In the genomic region with DNA sequence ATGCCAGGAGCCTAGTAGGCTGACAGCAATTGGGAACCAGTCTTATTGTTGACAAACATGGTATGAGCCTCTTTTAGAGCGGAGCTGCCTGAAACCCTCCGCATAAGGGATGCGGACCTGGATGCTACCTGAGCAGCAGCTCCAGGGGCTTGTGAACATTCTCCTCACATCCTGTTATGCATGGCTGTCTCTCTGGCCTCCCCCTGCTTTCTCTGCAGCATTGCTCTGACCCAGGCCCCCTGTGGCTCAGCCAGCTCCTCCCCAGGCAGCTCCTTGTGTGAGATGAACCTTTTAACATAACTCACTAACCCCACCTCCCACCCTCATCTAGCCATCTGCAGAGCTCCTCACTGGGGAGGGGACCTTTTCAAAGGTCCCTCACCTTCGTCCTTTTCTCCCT, we compare ENCODE assay signal across 1 cellular context.
TF ChIP-seq lines count a peak whose summit lies in the region.

No MANE protein-coding gene starts in this region.

TF ChIP-seq in HEK293, 187 proteins besides CTCF, POLR2A, EP300 and RAD21 (continued from another document):
- TF ChIP-seq, protein P1, sequence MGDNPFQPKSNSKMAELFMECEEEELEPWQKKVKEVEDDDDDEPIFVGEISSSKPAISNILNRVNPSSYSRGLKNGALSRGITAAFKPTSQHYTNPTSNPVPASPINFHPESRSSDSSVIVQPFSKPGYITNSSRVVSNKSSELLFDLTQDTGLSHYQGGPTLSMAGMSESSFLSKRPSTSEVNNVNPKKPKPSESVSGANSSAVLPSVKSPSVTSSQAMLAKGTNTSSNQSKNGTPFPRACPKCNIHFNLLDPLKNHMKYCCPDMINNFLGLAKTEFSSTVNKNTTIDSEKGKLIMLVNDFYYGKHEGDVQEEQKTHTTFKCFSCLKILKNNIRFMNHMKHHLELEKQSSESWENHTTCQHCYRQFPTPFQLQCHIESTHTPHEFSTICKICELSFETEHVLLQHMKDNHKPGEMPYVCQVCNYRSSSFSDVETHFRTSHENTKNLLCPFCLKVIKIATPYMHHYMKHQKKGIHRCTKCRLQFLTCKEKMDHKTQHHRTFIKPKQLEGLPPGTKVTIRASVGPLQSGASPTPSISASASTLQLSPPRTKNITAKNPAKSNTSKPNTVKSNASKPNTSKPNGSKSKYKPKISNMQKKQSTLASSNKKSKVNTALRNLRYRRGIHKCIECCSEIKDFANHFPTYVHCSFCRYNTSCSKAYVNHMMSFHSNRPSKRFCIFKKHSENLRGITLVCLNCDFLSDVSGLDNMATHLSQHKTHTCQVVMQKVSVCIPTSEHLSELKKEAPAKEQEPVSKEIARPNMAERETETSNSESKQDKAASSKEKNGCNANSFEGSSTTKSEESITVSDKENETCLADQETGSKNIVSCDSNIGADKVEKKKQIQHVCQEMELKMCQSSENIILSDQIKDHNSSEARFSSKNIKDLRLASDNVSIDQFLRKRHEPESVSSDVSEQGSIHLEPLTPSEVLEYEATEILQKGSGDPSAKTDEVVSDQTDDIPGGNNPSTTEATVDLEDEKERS (tag by site-specific recombination; IDR thresholded peaks at IDR 0.05) = no peak
- TF ChIP-seq ZNF175 (tag by site-specific recombination; IDR thresholded peaks at IDR 0.05) (no peak), ZNF571 (tag by site-specific recombination; IDR thresholded peaks at IDR 0.05) (no peak), KLF9 (tag by site-specific recombination; IDR thresholded peaks at IDR 0.05; ENCODE audit: low read depth) (no peak), EGR2 (tag by site-specific recombination; IDR thresholded peaks at IDR 0.05; ENCODE audit: low read depth) (no peak), PRDM1 (tag by site-specific recombination; IDR thresholded peaks at IDR 0.05) (no peak), ZNF274 (IDR thresholded peaks at IDR 0.05; ENCODE audit: low read length) (no peak), ZNF274 (tag by site-specific recombination; IDR thresholded peaks at IDR 0.05; ENCODE audit: borderline replicate concordance) (no peak), ZNF341 (tag by site-specific recombination; IDR thresholded peaks at IDR 0.05; ENCODE audit: low read depth) (peak; percentile 74), ZNF830 (tag by site-specific recombination; IDR thresholded peaks at IDR 0.05; ENCODE audit: low read depth) (no peak), GLIS1 (tag by site-specific recombination; IDR thresholded peaks at IDR 0.05) (peak; percentile 57), PRDM2 (tag by site-specific recombination; IDR thresholded peaks at IDR 0.05; ENCODE audit: borderline replicate concordance) (no peak), ZNF707 (tag by site-specific recombination; IDR thresholded peaks at IDR 0.05) (no peak), ZNF548 (tag by site-specific recombination; IDR thresholded peaks at IDR 0.05) (no peak), ZNF146 (tag by site-specific recombination; IDR thresholded peaks at IDR 0.05) (no peak), ZNF10 (tag by site-specific recombination; IDR thresholded peaks at IDR 0.05) (no peak), SCRT1 (tag by site-specific recombination; IDR thresholded peaks at IDR 0.05; ENCODE audit: borderline replicate concordance) (no peak), ZNF560 (tag by site-specific recombination; IDR thresholded peaks at IDR 0.05; ENCODE audit: borderline replicate concordance) (no peak), HOXA7 (CRISPR knock-in tag; IDR thresholded peaks at IDR 0.05; ENCODE audit: borderline replicate concordance) (no peak), ZNF549 (tag by site-specific recombination; IDR thresholded peaks at IDR 0.05) (no peak), ZNF544 (tag by site-specific recombination; IDR thresholded peaks at IDR 0.05) (no peak), ZNF768 (tag by site-specific recombination; IDR thresholded peaks at IDR 0.05) (no peak), ZNF121 (tag by site-specific recombination; IDR thresholded peaks at IDR 0.05) (no peak)
- TF ChIP-seq, protein P2, sequence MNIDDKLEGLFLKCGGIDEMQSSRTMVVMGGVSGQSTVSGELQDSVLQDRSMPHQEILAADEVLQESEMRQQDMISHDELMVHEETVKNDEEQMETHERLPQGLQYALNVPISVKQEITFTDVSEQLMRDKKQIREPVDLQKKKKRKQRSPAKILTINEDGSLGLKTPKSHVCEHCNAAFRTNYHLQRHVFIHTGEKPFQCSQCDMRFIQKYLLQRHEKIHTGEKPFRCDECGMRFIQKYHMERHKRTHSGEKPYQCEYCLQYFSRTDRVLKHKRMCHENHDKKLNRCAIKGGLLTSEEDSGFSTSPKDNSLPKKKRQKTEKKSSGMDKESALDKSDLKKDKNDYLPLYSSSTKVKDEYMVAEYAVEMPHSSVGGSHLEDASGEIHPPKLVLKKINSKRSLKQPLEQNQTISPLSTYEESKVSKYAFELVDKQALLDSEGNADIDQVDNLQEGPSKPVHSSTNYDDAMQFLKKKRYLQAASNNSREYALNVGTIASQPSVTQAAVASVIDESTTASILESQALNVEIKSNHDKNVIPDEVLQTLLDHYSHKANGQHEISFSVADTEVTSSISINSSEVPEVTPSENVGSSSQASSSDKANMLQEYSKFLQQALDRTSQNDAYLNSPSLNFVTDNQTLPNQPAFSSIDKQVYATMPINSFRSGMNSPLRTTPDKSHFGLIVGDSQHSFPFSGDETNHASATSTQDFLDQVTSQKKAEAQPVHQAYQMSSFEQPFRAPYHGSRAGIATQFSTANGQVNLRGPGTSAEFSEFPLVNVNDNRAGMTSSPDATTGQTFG (tag by site-specific recombination; IDR thresholded peaks at IDR 0.05; ENCODE audit: borderline replicate concordance) = no peak
- TF ChIP-seq, protein P3, sequence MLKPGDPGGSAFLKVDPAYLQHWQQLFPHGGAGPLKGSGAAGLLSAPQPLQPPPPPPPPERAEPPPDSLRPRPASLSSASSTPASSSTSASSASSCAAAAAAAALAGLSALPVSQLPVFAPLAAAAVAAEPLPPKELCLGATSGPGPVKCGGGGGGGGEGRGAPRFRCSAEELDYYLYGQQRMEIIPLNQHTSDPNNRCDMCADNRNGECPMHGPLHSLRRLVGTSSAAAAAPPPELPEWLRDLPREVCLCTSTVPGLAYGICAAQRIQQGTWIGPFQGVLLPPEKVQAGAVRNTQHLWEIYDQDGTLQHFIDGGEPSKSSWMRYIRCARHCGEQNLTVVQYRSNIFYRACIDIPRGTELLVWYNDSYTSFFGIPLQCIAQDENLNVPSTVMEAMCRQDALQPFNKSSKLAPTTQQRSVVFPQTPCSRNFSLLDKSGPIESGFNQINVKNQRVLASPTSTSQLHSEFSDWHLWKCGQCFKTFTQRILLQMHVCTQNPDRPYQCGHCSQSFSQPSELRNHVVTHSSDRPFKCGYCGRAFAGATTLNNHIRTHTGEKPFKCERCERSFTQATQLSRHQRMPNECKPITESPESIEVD (tag by site-specific recombination; IDR thresholded peaks at IDR 0.05) = no peak
- TF ChIP-seq, protein P4, sequence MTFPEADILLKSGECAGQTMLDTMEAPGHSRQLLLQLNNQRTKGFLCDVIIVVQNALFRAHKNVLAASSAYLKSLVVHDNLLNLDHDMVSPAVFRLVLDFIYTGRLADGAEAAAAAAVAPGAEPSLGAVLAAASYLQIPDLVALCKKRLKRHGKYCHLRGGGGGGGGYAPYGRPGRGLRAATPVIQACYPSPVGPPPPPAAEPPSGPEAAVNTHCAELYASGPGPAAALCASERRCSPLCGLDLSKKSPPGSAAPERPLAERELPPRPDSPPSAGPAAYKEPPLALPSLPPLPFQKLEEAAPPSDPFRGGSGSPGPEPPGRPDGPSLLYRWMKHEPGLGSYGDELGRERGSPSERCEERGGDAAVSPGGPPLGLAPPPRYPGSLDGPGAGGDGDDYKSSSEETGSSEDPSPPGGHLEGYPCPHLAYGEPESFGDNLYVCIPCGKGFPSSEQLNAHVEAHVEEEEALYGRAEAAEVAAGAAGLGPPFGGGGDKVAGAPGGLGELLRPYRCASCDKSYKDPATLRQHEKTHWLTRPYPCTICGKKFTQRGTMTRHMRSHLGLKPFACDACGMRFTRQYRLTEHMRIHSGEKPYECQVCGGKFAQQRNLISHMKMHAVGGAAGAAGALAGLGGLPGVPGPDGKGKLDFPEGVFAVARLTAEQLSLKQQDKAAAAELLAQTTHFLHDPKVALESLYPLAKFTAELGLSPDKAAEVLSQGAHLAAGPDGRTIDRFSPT (tag by site-specific recombination; IDR thresholded peaks at IDR 0.05) = no peak
- TF ChIP-seq, protein P5, sequence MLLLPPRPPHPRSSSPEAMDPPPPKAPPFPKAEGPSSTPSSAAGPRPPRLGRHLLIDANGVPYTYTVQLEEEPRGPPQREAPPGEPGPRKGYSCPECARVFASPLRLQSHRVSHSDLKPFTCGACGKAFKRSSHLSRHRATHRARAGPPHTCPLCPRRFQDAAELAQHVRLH (tag by site-specific recombination; IDR thresholded peaks at IDR 0.05) = no peak
- TF ChIP-seq, protein P6, sequence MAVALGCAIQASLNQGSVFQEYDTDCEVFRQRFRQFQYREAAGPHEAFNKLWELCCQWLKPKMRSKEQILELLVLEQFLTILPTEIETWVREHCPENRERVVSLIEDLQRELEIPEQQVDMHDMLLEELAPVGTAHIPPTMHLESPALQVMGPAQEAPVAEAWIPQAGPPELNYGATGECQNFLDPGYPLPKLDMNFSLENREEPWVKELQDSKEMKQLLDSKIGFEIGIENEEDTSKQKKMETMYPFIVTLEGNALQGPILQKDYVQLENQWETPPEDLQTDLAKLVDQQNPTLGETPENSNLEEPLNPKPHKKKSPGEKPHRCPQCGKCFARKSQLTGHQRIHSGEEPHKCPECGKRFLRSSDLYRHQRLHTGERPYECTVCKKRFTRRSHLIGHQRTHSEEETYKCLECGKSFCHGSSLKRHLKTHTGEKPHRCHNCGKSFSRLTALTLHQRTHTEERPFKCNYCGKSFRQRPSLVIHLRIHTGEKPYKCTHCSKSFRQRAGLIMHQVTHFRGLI (tag by site-specific recombination; IDR thresholded peaks at IDR 0.05) = no peak
TF ChIP-seq in HEK293: peak in this region for 4.
